10 cellular contexts compared by ENCODE assay signal in genomic region chr17:40340327-40340726, GRCh38. TPM values are rescaled to one million over a fixed set of nuclear protein-coding genes. Genes with fewer than 3 reads are reported as not detected.
DNase-seq lines count a peak whose midpoint lies in the region; ATAC-seq and TF ChIP-seq lines count a peak whose summit lies in the region.
"Had no signal": no experiment of that assay in that cellular context is flagged by ENCODE, and none has a peak within 500 bp of the region (broad histone marks: within the 10 kb centered on the region; RNA-seq: fewer than 3 reads in every experiment).

No MANE protein-coding gene starts in this region.

- H3K36me3 Mint-ChIP-seq in brain, result no peaks in the 10 kb centered on the region
- no peaks in the 10 kb centered on the region for H3K36me3 Mint-ChIP-seq in natural killer cell treated with Interleukin-12 subunit alpha and Interleukin-12 subunit beta and Interleukin-15 and Interleukin-18, amount 100 ng/mL, for 72 hours

- H3K23ac ChIP-seq in neuronal stem cell (ENCODE audit: low read depth, low read length, poor library complexity), result no peak overlapping the region

- H3K9me3 ChIP-seq in left ventricle myocardium inferior (replicated peaks), result no peaks in the 10 kb centered on the region
- H3K9me3 ChIP-seq in neuronal stem cell (replicated peaks in 1 of 2; ENCODE audit: control insufficient read depth in 2 of 2, insufficient read depth in 1 of 2, low read depth in 1 of 2, low read length in 2 of 2), result peaks cover 0 to 2% of the 10 kb centered on the region in 2 donors
- H3K9me3 ChIP-seq: BE2C had no signal

- peaks cover 5% of the 10 kb centered on the region for H3K79me1 ChIP-seq in neuronal stem cell (ENCODE audit: low read depth, low read length)

- no peak overlapping the region for H2AFZ ChIP-seq in neuronal stem cell (ENCODE audit: low read length)

- peaks cover 0 to 2% (median 0%) of the 10 kb centered on the region in 5 experiments for H3K9me3 Mint-ChIP-seq in brain
- H3K9me3 Mint-ChIP-seq in natural killer cell treated with Interleukin-12 subunit alpha and Interleukin-12 subunit beta and Interleukin-15 and Interleukin-18, amount 100 ng/mL, for 72 hours, result no peaks in the 10 kb centered on the region

- H2BK120ac ChIP-seq in neuronal stem cell (ENCODE audit: low read depth, low read length), result no peak overlapping the region

- peaks cover 94% of the 10 kb centered on the region for H3K4me1 ChIP-seq in left ventricle myocardium inferior
- H3K4me1 ChIP-seq in neuronal stem cell (ENCODE audit: control insufficient read depth in 2 of 2, insufficient read depth in 1 of 2, low read depth in 1 of 2, low read length in 2 of 2), result peaks cover 31 to 32% of the 10 kb centered on the region in 2 donors

- H3K27me3 ChIP-seq in left ventricle myocardium inferior (ENCODE audit: low read depth), result no peaks in the 10 kb centered on the region
- H3K27me3 ChIP-seq in neuronal stem cell (ENCODE audit: control insufficient read depth in 3 of 3, insufficient read depth in 3 of 3, low read depth in 1 of 3, low read length in 3 of 3), result peaks cover 0 to 15% (median 2%) of the 10 kb centered on the region in 3 experiments
- H3K27me3 ChIP-seq: BE2C had no signal

- no peak overlapping the region for H2AK5ac ChIP-seq in neuronal stem cell (ENCODE audit: low read depth, low read length)

- TF ChIP-seq CTCF in left ventricle myocardium inferior (IDR thresholded peaks at IDR 0.05; ENCODE audit: borderline replicate concordance) (no peak), brain (conservative IDR thresholded peaks at IDR 0.05) (no peak)

- no peak overlapping the region for H3K9ac ChIP-seq in neuronal stem cell (ENCODE audit: low read depth, low read length, poor library complexity)

- H2BK12ac ChIP-seq in neuronal stem cell (ENCODE audit: low read length), result no peak overlapping the region

- H3K14ac ChIP-seq in neuronal stem cell (ENCODE audit: low read length), result no peak overlapping the region

- H3K27me3 Mint-ChIP-seq in brain, result peaks cover 15% of the 10 kb centered on the region
- no peaks in the 10 kb centered on the region for H3K27me3 Mint-ChIP-seq in natural killer cell treated with Interleukin-12 subunit alpha and Interleukin-12 subunit beta and Interleukin-15 and Interleukin-18, amount 100 ng/mL, for 72 hours

- H3K4ac ChIP-seq in neuronal stem cell (ENCODE audit: low read length), result no peak overlapping the region

- no CpG with 5 or more reads among the region's 1 CpG for WGBS in neuronal stem cell (ENCODE audit: extremely low coverage in 2 of 2, insufficient read length in 2 of 2, insufficient replicate concordance in 1 of 2), 2 donors

- H3K36me3 ChIP-seq in left ventricle myocardium inferior (no peaks in the 10 kb centered on the region), neuronal stem cell (replicated peaks in 1 of 2; ENCODE audit: control insufficient read depth in 2 of 2, insufficient read depth in 2 of 2, low read length in 2 of 2) (peaks cover 0 to 2% of the 10 kb centered on the region in 2 donors)

- no peak overlapping the region for H4K8ac ChIP-seq in neuronal stem cell (ENCODE audit: low read depth, low read length)

- ATAC-seq in Right ventricle myocardium superior (ENCODE audit: poor library complexity), result no peak
- no peak for ATAC-seq in natural killer cell treated with Interleukin-12 subunit alpha and Interleukin-12 subunit beta and Interleukin-15 and Interleukin-18, amount 100 ng/mL, for 72 hours

- H3K4me3 Mint-ChIP-seq in brain, result peak overlapping the region; percentile 83 to 92 (median 91)
- H3K4me3 Mint-ChIP-seq in natural killer cell treated with Interleukin-12 subunit alpha and Interleukin-12 subunit beta and Interleukin-15 and Interleukin-18, amount 100 ng/mL, for 72 hours, result peak overlapping the region; percentile 15

- H3K4me3 ChIP-seq in left ventricle myocardium inferior (peak overlapping the region; percentile 78), neuronal stem cell (ENCODE audit: low read length in 2 of 2) (peak overlapping the region in 1 of 2 donors; percentile 56)

- no peak overlapping the region for H2BK5ac ChIP-seq in neuronal stem cell (ENCODE audit: low read length)

- peak overlapping the region; percentile 97 for H3K27ac ChIP-seq in left ventricle myocardium inferior (replicated peaks)
- no peak overlapping the region for H3K27ac ChIP-seq in neuronal stem cell (replicated peaks; ENCODE audit: low read length)

- intact Hi-C loops in left ventricle myocardium inferior (cut with micrococcal nuclease) (no loop called here), Right ventricle myocardium superior (cut with DNase I) (no loop called here)

- H3K27ac Mint-ChIP-seq in brain, result peak overlapping the region in 2 of 5 experiments; percentile 90 to 97
- peak overlapping the region; percentile 28 to 54 for H3K27ac Mint-ChIP-seq in natural killer cell treated with Interleukin-12 subunit alpha and Interleukin-12 subunit beta and Interleukin-15 and Interleukin-18, amount 100 ng/mL, for 72 hours

- no peak overlapping the region for H4K91ac ChIP-seq in neuronal stem cell (ENCODE audit: low read depth, low read length, poor library complexity)

- peaks cover 68% of the 10 kb centered on the region for H3K4me1 Mint-ChIP-seq in brain
- peaks cover 41 to 43% of the 10 kb centered on the region in 2 donors for H3K4me1 Mint-ChIP-seq in natural killer cell treated with Interleukin-12 subunit alpha and Interleukin-12 subunit beta and Interleukin-15 and Interleukin-18, amount 100 ng/mL, for 72 hours (ENCODE audit: low read depth in 2 of 2)

- no peak overlapping the region for H3K18ac ChIP-seq in neuronal stem cell (ENCODE audit: low read length)

- no peak for DNase-seq in left ventricle myocardium inferior
- no peak for DNase-seq in Right ventricle myocardium superior
- DNase-seq in natural killer cell treated with Interleukin-12 subunit alpha and Interleukin-12 subunit beta and Interleukin-15 and Interleukin-18, amount 100 ng/mL, for 72 hours (ENCODE audit: low spot score), result no peak
- DNase-seq in activated CD4-positive, CD25-positive, alpha-beta regulatory T cell treated with anti-CD3 and anti-CD28 coated beads, Interleukin-2, amount 50 U/mL, for 72 hours, result no peak
- DNase-seq in neuronal stem cell (ENCODE audit: low spot score), result no peak
- DNase-seq in iPS-NIHi7 (ENCODE audit: extremely low spot score), result no peak
- DNase-seq in DMS153 treated with DMSO at 0.1 percent for 48 hours (lab: John Stamatoyannopoulos, UW; ENCODE audit: unreplicated experiment), result no peak
- DNase-seq: NCI-H1417 treated with DMSO at 0.1 percent for 48 hours had no signal

- H2BK15ac ChIP-seq in neuronal stem cell (ENCODE audit: low read length), result no peak overlapping the region

- no peak overlapping the region for H3K4me2 ChIP-seq in neuronal stem cell (ENCODE audit: insufficient read depth, low read length, poor library complexity, severe bottlenecking)

RNA-seq across cellular contexts. Expression of gene GJD3, which starts 24.2 kb away (rescaled TPM):
- total RNA-seq in left ventricle myocardium inferior (0.88 TPM), Right ventricle myocardium superior (1.3 TPM)
- not detected for polyA plus RNA-seq in brain (ENCODE audit: insufficient read depth, low read depth, low replicate concordance)
- total RNA-seq in natural killer cell treated with Interleukin-12 subunit alpha and Interleukin-12 subunit beta and Interleukin-15 and Interleukin-18, amount 100 ng/mL, for 72 hours, result not detected
- polyA plus RNA-seq in neuronal stem cell (2013, experiment 1 of 2), result 0.08 TPM
- polyA plus RNA-seq in neuronal stem cell (2013, experiment 2 of 2), result 0.07 TPM

RNA-seq across cellular contexts. Expression of gene RARA, which starts 31.3 kb away (rescaled TPM):
- total RNA-seq in left ventricle myocardium inferior (17.1 TPM), Right ventricle myocardium superior (15.8 TPM)
- polyA plus RNA-seq in brain (ENCODE audit: insufficient read depth, low read depth, low replicate concordance), result 26.2 TPM
- total RNA-seq in natural killer cell treated with Interleukin-12 subunit alpha and Interleukin-12 subunit beta and Interleukin-15 and Interleukin-18, amount 100 ng/mL, for 72 hours, result 10 to 100 TPM; 26.4 to 37.8 TPM
- 14.9 TPM for polyA plus RNA-seq in neuronal stem cell (2013, experiment 1 of 2)
- 15.3 TPM for polyA plus RNA-seq in neuronal stem cell (2013, experiment 2 of 2)

RNA-seq across cellular contexts. Expression of gene CDC6, which starts 52.6 kb away (rescaled TPM):
- total RNA-seq in left ventricle myocardium inferior, result 0.55 TPM
- total RNA-seq in Right ventricle myocardium superior, result 1.1 TPM
- 23.2 TPM for polyA plus RNA-seq in brain (ENCODE audit: insufficient read depth, low read depth, low replicate concordance)
- 100 to 1,000 TPM in 1 of 2 donors, 10 to 100 TPM in 1; 79.2 to 172 TPM for total RNA-seq in natural killer cell treated with Interleukin-12 subunit alpha and Interleukin-12 subunit beta and Interleukin-15 and Interleukin-18, amount 100 ng/mL, for 72 hours
- 31.8 TPM for polyA plus RNA-seq in neuronal stem cell (2013, experiment 1 of 2)
- polyA plus RNA-seq in neuronal stem cell (2013, experiment 2 of 2), result 32.6 TPM

Comparison
In these comparisons a context has a peak if more than half of its experiments do, and no peak if none do; other contexts are left out.
1. RNA of gene CDC6, which starts 52.6 kb away (total RNA-seq): 79.2 to 172 TPM in natural killer cell treated with Interleukin-12 subunit alpha and Interleukin-12 subunit beta and Interleukin-15 and Interleukin-18, amount 100 ng/mL, for 72 hours; 1.1 TPM in Right ventricle myocardium superior (single experiment) and 0.55 TPM in left ventricle myocardium inferior (single experiment); every median in the first group is over 10 times any median in the second.